In the genomic region with DNA sequence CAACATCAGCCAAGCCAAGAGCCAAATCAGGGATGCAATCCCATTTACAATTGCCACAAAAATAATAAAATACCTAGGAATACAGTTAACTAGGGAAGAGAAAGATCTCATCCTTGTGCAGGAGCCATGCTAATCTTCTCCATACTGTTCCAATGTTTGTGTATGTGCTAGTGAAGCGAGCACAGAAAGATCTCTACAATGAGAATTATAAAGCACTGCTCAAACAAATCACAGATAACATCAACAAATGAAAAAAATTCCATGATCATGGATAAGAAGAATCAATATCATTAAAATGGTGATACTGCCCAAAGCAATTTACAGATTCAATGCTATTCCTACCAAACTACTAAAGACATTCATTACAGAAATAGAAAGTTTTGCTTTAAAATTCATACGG, we compare ENCODE assay signal across 26 cellular contexts.
"Had no signal": no experiment of that assay in that cellular context is flagged by ENCODE, and none has a peak within 500 bp of the region (broad histone marks: within the 10 kb centered on the region; RNA-seq: fewer than 3 reads in every experiment).

No MANE protein-coding gene starts in this region.

- DNase-seq: cortex of kidney; effector CD8-positive, alpha-beta T cell; effector memory CD8-positive, alpha-beta T cell; endodermal cell; erythroblast; esophagus squamous epithelium; foreskin fibroblast; foreskin melanocyte; gastrocnemius medialis; glutamatergic neuron; head of caudate nucleus; heart right ventricle; hippocampal formation; left cardiac atrium; left lung; left ventricle myocardium superior; lower lobe of right lung; mesenchymal stem cell; mucosa of descending colon; naive B cell; naive thymus-derived CD8-positive, alpha-beta T cell had no signal

- H3K9me3 ChIP-seq: esophagus squamous epithelium, gastrocnemius medialis, left lung, lower lobe of right lung had no signal

- ATAC-seq: effector memory CD8-positive, alpha-beta T cell; esophagus mucosa; gastrocnemius medialis; heart right ventricle; left cardiac atrium; left lung; left ventricle myocardium superior; lower lobe of right lung; mucosa of descending colon; naive thymus-derived CD8-positive, alpha-beta T cell had no signal

- H3K4me1 ChIP-seq: esophagus squamous epithelium, gastrocnemius medialis, heart right ventricle, left lung, lower lobe of right lung had no signal

- H3K27me3 ChIP-seq: esophagus squamous epithelium, gastrocnemius medialis, heart right ventricle, left lung had no signal

- H3K4me3 ChIP-seq: esophagus squamous epithelium, gastrocnemius medialis, heart right ventricle, left lung, lower lobe of right lung, mucosa of descending colon had no signal

- FAIRE-seq: endometrium, islet of Langerhans, keratinocyte had no signal

- H3K36me3 ChIP-seq: esophagus squamous epithelium, gastrocnemius medialis, heart right ventricle, left lung, lower lobe of right lung had no signal

- H3K27ac ChIP-seq: epithelial cell of prostate, esophagus squamous epithelium, gastrocnemius medialis, heart right ventricle, left lung, lower lobe of right lung had no signal
